In the genomic region with DNA sequence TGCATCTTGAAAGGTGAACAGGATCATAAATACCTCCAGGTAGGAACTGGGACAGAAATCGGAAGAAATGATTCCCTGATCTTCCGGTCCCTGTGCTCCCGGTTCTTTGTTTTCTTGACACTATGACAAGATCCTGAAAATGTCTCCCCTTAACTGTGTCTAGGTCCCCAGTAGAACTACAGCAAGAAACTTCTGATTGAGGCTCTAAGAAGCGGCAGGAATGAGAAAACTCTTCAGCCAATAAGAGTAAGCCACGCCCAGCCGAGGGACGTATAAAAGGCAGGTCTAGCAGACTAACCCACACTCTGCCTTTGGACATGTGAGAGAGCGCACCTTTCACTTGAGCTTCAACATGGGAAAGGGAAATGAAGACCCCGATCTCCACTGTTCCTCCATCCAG, we compare ENCODE assay signal across 6 cellular contexts. TPM values are rescaled to one million over a fixed set of nuclear protein-coding genes. Genes with fewer than 3 reads are reported as not detected.
"Had no signal": no experiment of that assay in that cellular context is flagged by ENCODE, and none has a peak within 500 bp of the region (broad histone marks: within the 10 kb centered on the region; RNA-seq: fewer than 3 reads in every experiment).

A gene (plus strand): TSS at position 301 of the 400 bp plus-strand sequence. CDS start 52 bp downstream, at position 353.

RNA-seq across cellular contexts. Expression of the gene that starts here (rescaled TPM):
- total RNA-seq: HepG2, HT-29, HT1080, IMR-90, K562 had no signal
- polyA plus RNA-seq: HepG2, IgD-negative memory B cell, IMR-90 had no signal
